19 cellular contexts compared by ENCODE assay signal in the genomic region with DNA sequence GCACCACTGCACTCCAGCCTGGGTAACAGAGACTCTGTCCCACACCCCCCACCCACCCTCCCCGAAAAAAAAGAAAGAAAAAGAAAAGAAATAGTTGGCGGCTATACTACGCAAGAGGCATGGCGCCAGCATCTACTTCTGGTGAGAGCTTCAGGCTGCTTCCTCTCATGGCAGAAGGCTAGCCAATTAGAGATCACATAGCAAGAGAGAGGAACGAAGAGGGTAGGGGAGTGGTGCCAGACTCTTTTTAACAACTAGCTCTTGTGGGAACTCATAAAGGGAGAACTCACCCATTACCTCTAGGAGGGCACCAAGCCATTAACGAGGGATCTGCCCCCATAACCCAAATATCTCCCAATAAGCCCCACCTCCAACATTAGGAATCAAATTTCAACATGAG. TPM values are rescaled to one million over a fixed set of nuclear protein-coding genes. Genes with fewer than 3 reads are reported as not detected.
A peak's percentile ranks its signal among the peaks of the same experiment; 100 is the strongest.
DNase-seq lines count a peak whose midpoint lies in the region; ATAC-seq, FAIRE-seq and TF ChIP-seq lines count a peak whose summit lies in the region.
"Had no signal": no experiment of that assay in that cellular context is flagged by ENCODE, and none has a peak within 500 bp of the region (broad histone marks: within the 10 kb centered on the region; RNA-seq: fewer than 3 reads in every experiment).

No MANE protein-coding gene starts in this region.

- DNase-seq in HepG2 (ENCODE audit: low spot score) (no peak), right lobe of liver (no peak), GM12878 (ENCODE audit: low read depth, low spot score) (no peak), neural crest cell (ENCODE audit: low read depth, low spot score) (no peak), DMS79 treated with DMSO at 0.1 percent for 48 hours (lab: John Stamatoyannopoulos, UW) (no peak), NCI-H345 (lab: John Stamatoyannopoulos, UW) (no peak)
- no peak for DNase-seq in stimulated activated CD4-positive, alpha-beta T cell treated with anti-CD3 and anti-CD28 coated beads, Interleukin-4, amount 100 ng/mL, for 1 hour
- DNase-seq: activated CD4-positive, alpha-beta T cell treated with anti-CD3 and anti-CD28 coated beads for 48 hours; CD4-positive, CD25-positive, alpha-beta regulatory T cell; effector memory CD8-positive, alpha-beta T cell; GDM1; NCI-H1930; NCI-H510A; uterus had no signal

- peaks cover 4% of the 10 kb centered on the region for H3K36me3 Mint-ChIP-seq in neural crest cell (ENCODE audit: low read depth)
- H3K36me3 Mint-ChIP-seq: CD4-positive, CD25-positive, alpha-beta regulatory T cell had no signal

- peaks cover 51% of the 10 kb centered on the region for H3K4me1 Mint-ChIP-seq in neural crest cell

- TF ChIP-seq EP300 in HepG2 (IDR thresholded peaks at IDR 0.05; ENCODE audit: low read depth in 2 of 2, low read length in 2 of 2) = no peak
- TF ChIP-seq EP300 in HepG2 (CRISPR knock-in tag; IDR thresholded peaks at IDR 0.05; ENCODE audit: borderline replicate concordance) = no peak
- no peak for TF ChIP-seq EP300 in GM12878 (IDR thresholded peaks at IDR 0.05; ENCODE audit: borderline replicate concordance in 1 of 2, control insufficient read depth in 1 of 2, low read depth in 2 of 2, low read length in 2 of 2)

- TF ChIP-seq CTCF in HepG2 (CRISPR knock-in tag; IDR thresholded peaks at IDR 0.05) (no peak), right lobe of liver (IDR thresholded peaks at IDR 0.05) (no peak), GM12878 (IDR thresholded peaks at IDR 0.05 in 2 of 3, conservative IDR thresholded peaks at IDR 0.05 in 1 of 3; ENCODE audit: control insufficient read depth in 2 of 3, extremely low read depth in 1 of 3, insufficient read depth in 1 of 3, low read depth in 3 of 3, low read length in 3 of 3) (no peak), neural crest cell (conservative IDR thresholded peaks at IDR 0.05) (no peak)

- no peak overlapping the region for H3K4me3 ChIP-seq in HepG2 (replicated peaks in 1 of 3; ENCODE audit: insufficient read depth in 1 of 3, low read depth in 2 of 3, low read length in 3 of 3)
- no peak overlapping the region for H3K4me3 ChIP-seq in right lobe of liver
- no peak overlapping the region for H3K4me3 ChIP-seq in GM12878
- H3K4me3 ChIP-seq: neural progenitor cell, uterus had no signal

- peaks cover 13% of the 10 kb centered on the region; the same call in 1 of the 2 replicates for H4K20me1 ChIP-seq in HepG2 (ENCODE audit: insufficient read depth, low read length)
- no peaks in the 10 kb centered on the region for H4K20me1 ChIP-seq in GM12878 (ENCODE audit: control insufficient read depth, insufficient read depth)

- in situ Hi-C loops in HepG2 (cut with HindIII; ENCODE audit: extremely low pct_ligation_motif_present, low pct_unique_long_range_greater_than_20kb) (no loop called here), GM12878 (cut with MboI) (loop anchor here (5.0 kb wide), 1 partner anchor 53 kb away; no protein-coding TSS in a partner anchor)

- no peak for ATAC-seq in HepG2
- ATAC-seq in right lobe of liver = no peak
- no peak for ATAC-seq in GM12878
- no peak for ATAC-seq in GM19328 (IDR thresholded peaks at IDR 0.05; ENCODE audit: unreplicated experiment)
- ATAC-seq: activated naive CD4-positive, alpha-beta T cell treated with anti-CD3 and anti-CD28 coated beads, Interleukin-2, amount 50 U/mL, for 72 hours; effector memory CD8-positive, alpha-beta T cell had no signal

- H3K4me2 ChIP-seq in HepG2 (ENCODE audit: low read depth, low read length) = no peak overlapping the region
- H3K4me2 ChIP-seq in GM12878 (ENCODE audit: control insufficient read depth, insufficient read depth) = peak overlapping the region; percentile 88
- H3K4me2 ChIP-seq: KMS-11, neural progenitor cell had no signal

- TF ChIP-seq RAD21 in HepG2 (CRISPR knock-in tag; IDR thresholded peaks at IDR 0.05) = no peak
- no peak for TF ChIP-seq RAD21 in GM12878 (IDR thresholded peaks at IDR 0.05; ENCODE audit: insufficient read depth, low read depth, low read length)

- peak overlapping the region; percentile 36 for H3K4me3 Mint-ChIP-seq in neural crest cell
- H3K4me3 Mint-ChIP-seq: CD4-positive, CD25-positive, alpha-beta regulatory T cell; effector memory CD8-positive, alpha-beta T cell; neural progenitor cell had no signal

- CTCF ChIA-PET in HepG2 (lab: Yijun Ruan, JAX; ENCODE audit: low intra/inter-chr PET ratio, low total read pairs) (no interaction called here), GM12878 (lab: Yijun Ruan, JAX) (interaction anchor here (0.7 kb wide), 2 partner anchors 207 to 728 kb away, joined by 3 read pairs; no protein-coding TSS in a partner anchor)

- H3K27me3 ChIP-seq in HepG2 (ENCODE audit: control insufficient read depth in 1 of 2, insufficient read depth in 2 of 2, low read length in 2 of 2) (no peaks in the 10 kb centered on the region), right lobe of liver (no peaks in the 10 kb centered on the region), GM12878 (replicated peaks in 1 of 2; ENCODE audit: control insufficient read depth in 2 of 2, insufficient read depth in 2 of 2, low read length in 1 of 2) (no peaks in the 10 kb centered on the region)
- H3K27me3 ChIP-seq: uterus had no signal

- no peak for TF ChIP-seq POLR2A in HepG2 (IDR thresholded peaks at IDR 0.05; ENCODE audit: insufficient read depth in 1 of 2, low read depth in 2 of 2, low read length in 2 of 2)
- TF ChIP-seq POLR2A in right lobe of liver (IDR thresholded peaks at IDR 0.05) = no peak
- no peak for TF ChIP-seq POLR2A in GM12878 (IDR thresholded peaks at IDR 0.05; ENCODE audit: low read depth, low read length)

- H3K79me2 ChIP-seq in HepG2 (ENCODE audit: insufficient read depth, low read length) (peaks cover 86% of the 10 kb centered on the region), GM12878 (ENCODE audit: control insufficient read depth, insufficient read depth, low read length) (peaks cover 93% of the 10 kb centered on the region)

- H3K9me3 ChIP-seq in HepG2 (ENCODE audit: low read length) = no peaks in the 10 kb centered on the region
- no peaks in the 10 kb centered on the region for H3K9me3 ChIP-seq in right lobe of liver
- no peaks in the 10 kb centered on the region; the same call in 1 of the 3 replicates for H3K9me3 ChIP-seq in GM12878 (replicated peaks; ENCODE audit: control insufficient read depth, insufficient read depth, low read length)
- H3K9me3 ChIP-seq: uterus had no signal

- SMC1A ChIA-PET in GM12878 (lab: Charles Lee; ENCODE audit: uncharacterized antibody, unreplicated experiment) = no interaction called here

- no peak overlapping the region for H3K9ac ChIP-seq in HepG2 (ENCODE audit: insufficient read depth, low read depth, low read length)
- H3K9ac ChIP-seq in GM12878 (ENCODE audit: control insufficient read depth, insufficient read depth, low read length) = no peak overlapping the region
- H3K9ac ChIP-seq: KMS-11, neural progenitor cell had no signal

- peak overlapping the region; percentile 75 for H3K27ac Mint-ChIP-seq in neural crest cell (ENCODE audit: unreplicated experiment)
- H3K27ac Mint-ChIP-seq: activated naive CD4-positive, alpha-beta T cell treated with anti-CD3 and anti-CD28 coated beads, Interleukin-2, amount 50 U/mL, for 72 hours; CD4-positive, CD25-positive, alpha-beta regulatory T cell; effector memory CD8-positive, alpha-beta T cell; neural progenitor cell had no signal

- intact Hi-C loops in HepG2 (cut with micrococcal nuclease; ENCODE audit: unreplicated experiment) (loop anchor here (5.0 kb wide), 1 partner anchor 152 kb away; no protein-coding TSS in a partner anchor), right lobe of liver (cut with DNase I) (no loop called here), GM12878 (cut with micrococcal nuclease; ENCODE audit: unreplicated experiment) (loop anchor here (5.0 kb wide), 2 partner anchors 102 to 177 kb away; no protein-coding TSS in a partner anchor)

- POLR2A ChIA-PET in HepG2 (lab: Yijun Ruan, JAX) (no interaction called here), GM12878 (lab: Charles Lee) (no interaction called here)

- no peaks in the 10 kb centered on the region for H3K36me3 ChIP-seq in HepG2 (replicated peaks in 1 of 2; ENCODE audit: control insufficient read depth in 1 of 2, insufficient read depth in 2 of 2, low read length in 2 of 2)
- no peaks in the 10 kb centered on the region for H3K36me3 ChIP-seq in right lobe of liver
- H3K36me3 ChIP-seq in GM12878 (ENCODE audit: control insufficient read depth in 2 of 2, insufficient read depth in 2 of 2, low read length in 1 of 2) = no peaks in the 10 kb centered on the region; a peak in 1 of 4 replicates
- H3K36me3 ChIP-seq: neural progenitor cell, uterus had no signal

- H3K27ac ChIP-seq in HepG2 (ENCODE audit: extremely low read length, insufficient read depth, low read length) (no peak overlapping the region), right lobe of liver (no peak overlapping the region), GM12878 (ENCODE audit: control insufficient read depth, insufficient read depth) (peak overlapping the region; percentile 89; the same call in 1 of the 2 replicates)
- H3K27ac ChIP-seq: KMS-11, neural progenitor cell, uterus had no signal

- FAIRE-seq in HepG2 (lab: Jason Lieb, UNC) (no peak), GM12878 (lab: Jason Lieb, UNC) (no peak)
- FAIRE-seq: colon had no signal

- BruUV-seq in HepG2 (replicated peaks; lab: Mats Ljungman, UMichigan) (no TSS peak), GM12878 (replicated peaks; lab: Mats Ljungman, UMichigan) (no TSS peak)

- 82% methylated on average over 6 of the region's 6 CpGs for WGBS in HepG2 (ENCODE audit: low lambda C conversion rate)
- WGBS in right lobe of liver (ENCODE audit: insufficient coverage, low coverage, low lambda C conversion rate, missing lambda C conversion rate) = 67% methylated on average over 4 of the region's 6 CpGs
- 97% methylated on average over 6 of the region's 6 CpGs for WGBS in GM12878 (ENCODE audit: insufficient coverage, insufficient replicate concordance, low lambda C conversion rate, missing lambda C conversion rate)

- H3K4me1 ChIP-seq in HepG2 (ENCODE audit: insufficient read depth, low read length) = peaks cover 37% of the 10 kb centered on the region
- peaks cover 0 to 15% (median 6%) of the 10 kb centered on the region in 4 donors for H3K4me1 ChIP-seq in right lobe of liver
- H3K4me1 ChIP-seq in GM12878 (ENCODE audit: control insufficient read depth, insufficient read depth, low read length) = peaks cover 26% of the 10 kb centered on the region
- H3K4me1 ChIP-seq: uterus had no signal

- H2AFZ ChIP-seq in HepG2 (ENCODE audit: low read length) = no peak overlapping the region
- no peak overlapping the region for H2AFZ ChIP-seq in GM12878 (ENCODE audit: control insufficient read depth, low read depth, low read length)
- H2AFZ ChIP-seq: neural progenitor cell had no signal

- H3K27me3 Mint-ChIP-seq in neural crest cell (ENCODE audit: low read depth) = no peaks in the 10 kb centered on the region

- RAD21 ChIA-PET in GM12878 (lab: Charles Lee; ENCODE audit: unreplicated experiment) = no interaction called here

- no peaks in the 10 kb centered on the region for H3K9me3 Mint-ChIP-seq in neural crest cell
- H3K9me3 Mint-ChIP-seq: activated naive CD4-positive, alpha-beta T cell treated with anti-CD3 and anti-CD28 coated beads, Interleukin-2, amount 50 U/mL, for 72 hours; effector memory CD8-positive, alpha-beta T cell had no signal

RNA-seq across cellular contexts. Expression of a gene that starts 6.2 kb away (rescaled TPM):
- total RNA-seq in HepG2 (2016; rRNA removed; fragmentation: Illumina TruSeq; extraction: Trizol) (18.7 and 23.2 TPM in 2 replicates), right lobe of liver (10 to 100 TPM; 12.6 to 18.4 (median 16.6) TPM), GM12878 (2014; rRNA removed) (25.9 and 27.2 TPM in 2 replicates), GM12878 (2014; rRNA removed; fragmentation: Illumina TruSeq; extraction: Trizol) (25.0 and 25.2 TPM in 2 replicates), GM12878 (2021) (27.8 and 32.5 TPM in 2 replicates), neural crest cell (33.2 and 33.9 TPM in 2 replicates)
- 14.8 and 15.4 TPM in 2 replicates for total RNA-seq in HepG2 (2016; cell fraction: cytosol; rRNA removed; fragmentation: Illumina TruSeq; extraction: Trizol; ENCODE audit: low read depth)
- 17.0 and 21.9 TPM in 2 replicates for total RNA-seq in HepG2 (2016; cell fraction: insoluble cytoplasmic fraction; rRNA removed; fragmentation: Illumina TruSeq; extraction: Trizol)
- total RNA-seq in HepG2 (2016; cell fraction: membrane; rRNA removed; fragmentation: Illumina TruSeq; extraction: Trizol) = 17.6 and 20.1 TPM in 2 replicates
- 17.0 and 21.5 TPM in 2 replicates for total RNA-seq in HepG2 (2016; cell fraction: nucleus; rRNA removed; fragmentation: Illumina TruSeq; extraction: Trizol)
- polyA plus RNA-seq in HepG2 (2011; rRNA removed) (12.8 and 14.7 TPM in 2 replicates), GM12878 (2011; rRNA removed) (0.27 and 0.39 TPM in 2 replicates), GM12878 (2014; fragmentation: Illumina TruSeq; extraction: Trizol) (25.6 and 31.5 TPM in 2 replicates), GM12878 (2014; fragmentation: Nextera tagmentation; extraction: Ambion mirVana) (1 to 10 TPM; 5.0 to 5.9 TPM), GM12878 (2014; rRNA removed) (14.6 and 16.1 TPM in 2 replicates), GM12878 (2016; fragmentation: Nextera tagmentation; extraction: Ambion mirVana) (10 to 100 TPM; 11.6 to 25.2 TPM)
- 7.6 and 11.3 TPM in 2 replicates for polyA plus RNA-seq in HepG2 (2011; cell fraction: cytosol; rRNA removed)
- polyA plus RNA-seq in HepG2 (2011; cell fraction: nucleus; rRNA removed) = 7.1 and 8.6 TPM in 2 replicates
- 10.4 and 12.0 TPM in 2 replicates for polyA plus RNA-seq in HepG2 (2012)
- polyA plus RNA-seq in HepG2 (2016; cell fraction: cytosol; fragmentation: Illumina TruSeq; extraction: Trizol; ENCODE audit: low read depth) = 2.2 and 2.6 TPM in 2 replicates
- 14.4 and 15.3 TPM in 2 replicates for polyA plus RNA-seq in HepG2 (2016; cell fraction: insoluble cytoplasmic fraction; fragmentation: Illumina TruSeq; extraction: Trizol; ENCODE audit: low read depth)
- 5.3 and 6.5 TPM in 2 replicates for polyA plus RNA-seq in HepG2 (2016; cell fraction: membrane; fragmentation: Illumina TruSeq; extraction: Trizol; ENCODE audit: low read depth)
- polyA plus RNA-seq in HepG2 (2016; cell fraction: nucleus; fragmentation: Illumina TruSeq; extraction: Trizol; ENCODE audit: insufficient read depth, low read depth) = 12.9 and 13.9 TPM in 2 replicates
- polyA minus RNA-seq in HepG2 (2011; rRNA and poly(A)+ RNA removed; ENCODE audit: low replicate concordance) = 36.9 and 38.4 TPM in 2 replicates
- polyA minus RNA-seq in HepG2 (2011; cell fraction: cytosol; rRNA and poly(A)+ RNA removed) = 20.2 and 23.4 TPM in 2 replicates
- 42.4 and 47.2 TPM in 2 replicates for polyA minus RNA-seq in HepG2 (2011; cell fraction: nucleus; rRNA and poly(A)+ RNA removed)
- 7.7 and 8.7 TPM in 2 replicates for total RNA-seq in GM12878 (2013; cell fraction: nucleolus; rRNA removed)
- polyA plus RNA-seq in GM12878 (2011; ENCODE audit: low read depth) = 12.4 TPM
- 0.27 and 0.30 TPM in 2 replicates for polyA plus RNA-seq in GM12878 (2011; cell fraction: cytosol; rRNA removed)
- 0.06 and 0.20 TPM in 2 replicates for polyA plus RNA-seq in GM12878 (2011; cell fraction: nucleus; rRNA removed)
- 13.0 and 13.2 TPM in 2 replicates for polyA plus RNA-seq in GM12878 (2012)
- polyA minus RNA-seq in GM12878 (2011; rRNA and poly(A)+ RNA removed) = 0.26 and 0.59 TPM in 2 replicates
- 0.67 and 0.73 TPM in 2 replicates for polyA minus RNA-seq in GM12878 (2011; cell fraction: cytosol; rRNA and poly(A)+ RNA removed)
- polyA minus RNA-seq in GM12878 (2011; cell fraction: nucleus; rRNA and poly(A)+ RNA removed) = 0.60 and 0.77 TPM in 2 replicates

Comparison
In these comparisons a context has a peak if more than half of its experiments do, and no peak if none do; other contexts are left out.
1. intact Hi-C loops: an anchor here in HepG2 (5.0 kb wide) and GM12878 (5.0 kb wide); none called in right lobe of liver.